1 cellular context compared by ENCODE assay signal in the genomic region with DNA sequence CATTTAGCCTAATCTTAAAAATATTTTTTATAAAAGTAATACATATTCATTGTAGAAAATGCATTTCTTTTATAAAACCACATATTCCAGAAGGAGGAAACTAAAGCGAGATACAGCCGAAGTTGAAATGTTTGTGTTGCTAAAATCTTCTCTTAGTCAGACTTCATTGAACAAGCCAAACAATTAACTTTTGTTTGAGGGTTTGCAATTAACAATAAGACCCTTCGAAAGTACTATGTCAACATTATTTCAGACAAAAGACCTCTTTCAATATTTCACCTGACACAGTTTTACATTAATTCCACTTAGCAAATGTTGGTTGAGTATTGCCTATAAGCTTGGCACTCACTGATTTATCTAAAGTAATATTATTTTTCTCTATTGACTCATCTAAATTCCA.
TF ChIP-seq lines count a peak whose summit lies in the region.

No MANE protein-coding gene starts in this region.

TF ChIP-seq in SK-N-SH, 30 proteins besides CTCF, POLR2A, EP300 and RAD21 (continued from another document):
- TF ChIP-seq, protein P1, sequence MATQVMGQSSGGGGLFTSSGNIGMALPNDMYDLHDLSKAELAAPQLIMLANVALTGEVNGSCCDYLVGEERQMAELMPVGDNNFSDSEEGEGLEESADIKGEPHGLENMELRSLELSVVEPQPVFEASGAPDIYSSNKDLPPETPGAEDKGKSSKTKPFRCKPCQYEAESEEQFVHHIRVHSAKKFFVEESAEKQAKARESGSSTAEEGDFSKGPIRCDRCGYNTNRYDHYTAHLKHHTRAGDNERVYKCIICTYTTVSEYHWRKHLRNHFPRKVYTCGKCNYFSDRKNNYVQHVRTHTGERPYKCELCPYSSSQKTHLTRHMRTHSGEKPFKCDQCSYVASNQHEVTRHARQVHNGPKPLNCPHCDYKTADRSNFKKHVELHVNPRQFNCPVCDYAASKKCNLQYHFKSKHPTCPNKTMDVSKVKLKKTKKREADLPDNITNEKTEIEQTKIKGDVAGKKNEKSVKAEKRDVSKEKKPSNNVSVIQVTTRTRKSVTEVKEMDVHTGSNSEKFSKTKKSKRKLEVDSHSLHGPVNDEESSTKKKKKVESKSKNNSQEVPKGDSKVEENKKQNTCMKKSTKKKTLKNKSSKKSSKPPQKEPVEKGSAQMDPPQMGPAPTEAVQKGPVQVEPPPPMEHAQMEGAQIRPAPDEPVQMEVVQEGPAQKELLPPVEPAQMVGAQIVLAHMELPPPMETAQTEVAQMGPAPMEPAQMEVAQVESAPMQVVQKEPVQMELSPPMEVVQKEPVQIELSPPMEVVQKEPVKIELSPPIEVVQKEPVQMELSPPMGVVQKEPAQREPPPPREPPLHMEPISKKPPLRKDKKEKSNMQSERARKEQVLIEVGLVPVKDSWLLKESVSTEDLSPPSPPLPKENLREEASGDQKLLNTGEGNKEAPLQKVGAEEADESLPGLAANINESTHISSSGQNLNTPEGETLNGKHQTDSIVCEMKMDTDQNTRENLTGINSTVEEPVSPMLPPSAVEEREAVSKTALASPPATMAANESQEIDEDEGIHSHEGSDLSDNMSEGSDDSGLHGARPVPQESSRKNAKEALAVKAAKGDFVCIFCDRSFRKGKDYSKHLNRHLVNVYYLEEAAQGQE (IDR thresholded peaks at IDR 0.05; ENCODE audit: low read depth, low read length), result no peak
- TF ChIP-seq, protein P2, sequence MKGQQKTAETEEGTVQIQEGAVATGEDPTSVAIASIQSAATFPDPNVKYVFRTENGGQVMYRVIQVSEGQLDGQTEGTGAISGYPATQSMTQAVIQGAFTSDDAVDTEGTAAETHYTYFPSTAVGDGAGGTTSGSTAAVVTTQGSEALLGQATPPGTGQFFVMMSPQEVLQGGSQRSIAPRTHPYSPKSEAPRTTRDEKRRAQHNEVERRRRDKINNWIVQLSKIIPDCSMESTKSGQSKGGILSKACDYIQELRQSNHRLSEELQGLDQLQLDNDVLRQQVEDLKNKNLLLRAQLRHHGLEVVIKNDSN (IDR thresholded peaks at IDR 0.05; ENCODE audit: borderline replicate concordance, low read depth), result no peak
- TF ChIP-seq MEF2A (IDR thresholded peaks at IDR 0.05; ENCODE audit: borderline replicate concordance, low read depth), result no peak
TF ChIP-seq in SK-N-SH: peak in this region for 0.
